In genomic region chr14:103319422-103319821, GRCh38 we compare ENCODE assay signal across 21 cellular contexts. TPM values are rescaled to one million over a fixed set of nuclear protein-coding genes. Genes with fewer than 3 reads are reported as not detected.
A peak's percentile ranks its signal among the peaks of the same experiment; 100 is the strongest.
DNase-seq lines count a peak whose midpoint lies in the region; ATAC-seq and TF ChIP-seq lines count a peak whose summit lies in the region.
"Had no signal": no experiment of that assay in that cellular context is flagged by ENCODE, and none has a peak within 500 bp of the region (broad histone marks: within the 10 kb centered on the region; RNA-seq: fewer than 3 reads in every experiment).

No MANE protein-coding gene starts in this region.

- peak overlapping the region in 1 of 2 experiments; percentile 63 for H2BK12ac ChIP-seq in mesenchymal stem cell (ENCODE audit: low read length in 2 of 2)

- H2BK15ac ChIP-seq in mesenchymal stem cell (ENCODE audit: low read depth, poor library complexity, severe bottlenecking): no peak overlapping the region

- DNase-seq in GM10248 (ENCODE audit: extremely low spot score) (peak; percentile 34), NCI-H526 treated with DMSO at 0.1 percent for 48 hours (lab: John Stamatoyannopoulos, UW) (peak; percentile 97), mesenchymal stem cell (no peak), GF-D8 (lab: John Stamatoyannopoulos, UW) (no peak), Caco-2 (no peak), nephron progenitor cell (no peak)
- DNase-seq: activated CD8-positive, alpha-beta T cell treated with anti-CD3 and anti-CD28 coated beads, Interleukin-2, amount 10 ng/mL, durations not matched to agents 7 days and 5 days; amniotic stem cell; DMS53; endodermal cell; GM23248; NCI-H146 had no signal

- H3K9ac ChIP-seq in mesenchymal stem cell (ENCODE audit: low read length): no peak overlapping the region
- H3K9ac ChIP-seq: GM23248, parathyroid adenoma had no signal

- WGBS in mesenchymal stem cell: 92% methylated on average over 6 of the region's 7 CpGs

- no peak overlapping the region for H2AFZ ChIP-seq in mesenchymal stem cell (ENCODE audit: low read depth, low read length)
- H2AFZ ChIP-seq: GM23248, parathyroid adenoma had no signal

- no peak overlapping the region for H2BK5ac ChIP-seq in mesenchymal stem cell (ENCODE audit: low read depth, low read length, poor library complexity, severe bottlenecking)

- CTCF ChIA-PET in GM10248 (lab: Yijun Ruan, JAX): interaction anchor here (1.4 kb wide), 1 partner anchor 12 kb away, joined by 3 read pairs; no protein-coding TSS in a partner anchor
- CTCF ChIA-PET in Caco-2 (lab: Charles Lee): no interaction called here

- no TSS peak for BruUV-seq in Caco-2 (replicated peaks; lab: Mats Ljungman, UMichigan)

- H3K9me3 ChIP-seq in mesenchymal stem cell (ENCODE audit: control insufficient read depth, low read length) (no peaks in the 10 kb centered on the region), Caco-2 (no peaks in the 10 kb centered on the region)
- H3K9me3 ChIP-seq: left lung, tibial nerve had no signal

- H3K4me1 ChIP-seq in mesenchymal stem cell (ENCODE audit: control insufficient read depth, insufficient read depth, low read depth, low read length) (no peaks in the 10 kb centered on the region), Caco-2 (no peaks in the 10 kb centered on the region)
- H3K4me1 ChIP-seq: tibial nerve had no signal

- H3K79me1 ChIP-seq in mesenchymal stem cell (replicated peaks; ENCODE audit: low read length, poor library complexity, severe bottlenecking): no peaks in the 10 kb centered on the region

- no peak overlapping the region for H3K23ac ChIP-seq in mesenchymal stem cell (ENCODE audit: low read length in 2 of 2)

- H3K4ac ChIP-seq in mesenchymal stem cell (ENCODE audit: low read depth in 1 of 2, low read length in 2 of 2): no peak overlapping the region

- H2BK120ac ChIP-seq in mesenchymal stem cell (ENCODE audit: low read depth, low read length): no peak overlapping the region

- no peaks in the 10 kb centered on the region for H3K36me3 Mint-ChIP-seq in Caco-2 (ENCODE audit: insufficient read depth, unreplicated experiment)
- H3K36me3 Mint-ChIP-seq in nephron progenitor cell (ENCODE audit: low read depth): no peaks in the 10 kb centered on the region
- H3K36me3 Mint-ChIP-seq: CD14-positive monocyte; stimulated activated memory B cell treated with anti-CD40 and anti-IgM and Interleukin-4, amounts not matched to agents 10 μg/mL and 1 μg/mL and 100 μg/mL, for 72 hours had no signal

- peak; percentile 83 for ATAC-seq in GM21390 (IDR thresholded peaks at IDR 0.05; ENCODE audit: unreplicated experiment)
- peak; percentile 73 for ATAC-seq in HG02885 (IDR thresholded peaks at IDR 0.05; ENCODE audit: poor library complexity, unreplicated experiment)
- ATAC-seq: activated CD8-positive, alpha-beta T cell treated with anti-CD3 and anti-CD28 coated beads, Interleukin-2, amount 10 ng/mL, durations not matched to agents 7 days and 5 days; left lung; Panc1; stimulated activated memory B cell treated with anti-CD40 and anti-IgM and Interleukin-4, amounts not matched to agents 10 μg/mL and 1 μg/mL and 100 μg/mL, for 72 hours had no signal

- H3K27ac ChIP-seq in mesenchymal stem cell (ENCODE audit: low read length, poor library complexity, severe bottlenecking): no peak overlapping the region
- H3K27ac ChIP-seq: GM23248, left lung, parathyroid adenoma, skin epidermis, tibial nerve had no signal

- no peaks in the 10 kb centered on the region for H3K36me3 ChIP-seq in mesenchymal stem cell (ENCODE audit: control insufficient read depth in 1 of 2, insufficient read depth in 2 of 2, low read depth in 1 of 2, low read length in 2 of 2)
- no peaks in the 10 kb centered on the region for H3K36me3 ChIP-seq in Caco-2 (ENCODE audit: control insufficient read depth, insufficient read depth, low read length)
- H3K36me3 ChIP-seq: left lung, tibial nerve had no signal

- no peak overlapping the region for H3K4me2 ChIP-seq in mesenchymal stem cell (ENCODE audit: low read length, poor library complexity, severe bottlenecking)

- H3K9me3 Mint-ChIP-seq in Caco-2 (ENCODE audit: unreplicated experiment) (no peaks in the 10 kb centered on the region), nephron progenitor cell (no peaks in the 10 kb centered on the region)
- H3K9me3 Mint-ChIP-seq: CD14-positive monocyte; endodermal cell; stimulated activated memory B cell treated with anti-CD40 and anti-IgM and Interleukin-4, amounts not matched to agents 10 μg/mL and 1 μg/mL and 100 μg/mL, for 72 hours had no signal

- H3K27ac Mint-ChIP-seq in Caco-2 (ENCODE audit: unreplicated experiment): no peak overlapping the region
- H3K27ac Mint-ChIP-seq in nephron progenitor cell: no peak overlapping the region
- H3K27ac Mint-ChIP-seq: activated CD8-positive, alpha-beta T cell treated with anti-CD3 and anti-CD28 coated beads, Interleukin-2, amount 10 ng/mL, durations not matched to agents 7 days and 5 days; endodermal cell; stimulated activated memory B cell treated with anti-CD40 and anti-IgM and Interleukin-4, amounts not matched to agents 10 μg/mL and 1 μg/mL and 100 μg/mL, for 72 hours had no signal

- H3K27me3 ChIP-seq in mesenchymal stem cell (ENCODE audit: control insufficient read depth in 1 of 2, insufficient read depth in 1 of 2, low read length in 2 of 2): peaks cover 11 to 17% of the 10 kb centered on the region in 2 experiments
- no peaks in the 10 kb centered on the region for H3K27me3 ChIP-seq in Caco-2 (replicated peaks; ENCODE audit: control insufficient read depth, insufficient read depth, low read length)
- H3K27me3 ChIP-seq: left lung had no signal

- TF ChIP-seq CTCF in GM10248 (IDR thresholded peaks at IDR 0.05; ENCODE audit: control extremely low read depth, extremely low read depth, low read depth, missing control alignments) (no peak), Caco-2 (IDR thresholded peaks at IDR 0.05; ENCODE audit: insufficient read depth in 1 of 2, low read depth in 1 of 2, low read length in 1 of 2, severe bottlenecking in 1 of 2, unreplicated experiment in 1 of 2) (no peak), nephron progenitor cell (IDR thresholded peaks at IDR 0.05) (no peak)

- no peak overlapping the region for H4K8ac ChIP-seq in mesenchymal stem cell (ENCODE audit: low read length)

- H4K91ac ChIP-seq in mesenchymal stem cell (ENCODE audit: low read length): no peak overlapping the region

- H3K4me3 Mint-ChIP-seq in Caco-2 (ENCODE audit: unreplicated experiment) (no peak overlapping the region), nephron progenitor cell (no peak overlapping the region)
- H3K4me3 Mint-ChIP-seq: activated CD8-positive, alpha-beta T cell treated with anti-CD3 and anti-CD28 coated beads, Interleukin-2, amount 10 ng/mL, durations not matched to agents 7 days and 5 days; CD14-positive monocyte; endodermal cell; stimulated activated memory B cell treated with anti-CD40 and anti-IgM and Interleukin-4, amounts not matched to agents 10 μg/mL and 1 μg/mL and 100 μg/mL, for 72 hours had no signal

- no peaks in the 10 kb centered on the region for H3K27me3 Mint-ChIP-seq in Caco-2 (ENCODE audit: insufficient read depth, unreplicated experiment)
- peaks cover 7% of the 10 kb centered on the region for H3K27me3 Mint-ChIP-seq in nephron progenitor cell (ENCODE audit: low read depth, poor library complexity)

- H3K14ac ChIP-seq in mesenchymal stem cell (ENCODE audit: low read length in 2 of 2): no peak overlapping the region

- H2AK5ac ChIP-seq in mesenchymal stem cell (ENCODE audit: low read length, severe bottlenecking): no peak overlapping the region

- H3K4me1 Mint-ChIP-seq in Caco-2 (ENCODE audit: low read depth, unreplicated experiment) (peaks cover 3% of the 10 kb centered on the region), nephron progenitor cell (peaks cover 25% of the 10 kb centered on the region)

- no peak overlapping the region for H3K18ac ChIP-seq in mesenchymal stem cell (ENCODE audit: low read depth in 1 of 2, low read length in 2 of 2)

- POLR2A ChIA-PET in GM10248 (lab: Yijun Ruan, JAX): no interaction called here
- POLR2A ChIA-PET in Caco-2 (lab: Charles Lee): no interaction called here

- no peak overlapping the region for H3K4me3 ChIP-seq in mesenchymal stem cell (ENCODE audit: insufficient read depth in 1 of 2, low read depth in 1 of 2, low read length in 2 of 2)
- H3K4me3 ChIP-seq in Caco-2 (ENCODE audit: low read depth, low read length): no peak overlapping the region
- H3K4me3 ChIP-seq: GM23248, left lung, skin epidermis, tibial nerve had no signal

- intact Hi-C loops in Caco-2 (cut with micrococcal nuclease; ENCODE audit: unreplicated experiment): no loop called here

RNA-seq across cellular contexts. Expression of gene EIF5, which starts 14.6 kb away (rescaled TPM):
- 243 TPM for polyA plus RNA-seq in mesenchymal stem cell (2013, experiment 1 of 2)
- polyA plus RNA-seq in mesenchymal stem cell (2013, experiment 2 of 2): 253 TPM
- 350 and 392 TPM in 2 replicates for total RNA-seq in Caco-2 (2022)

Comparison
In these comparisons a context has a peak if more than half of its experiments do, and no peak if none do; other contexts are left out.
1. DNase-seq: peak in GM10248 (single experiment) and NCI-H526 treated with DMSO at 0.1 percent for 48 hours (single experiment); none in mesenchymal stem cell (single experiment), GF-D8 (single experiment), Caco-2 (0 of 2) and nephron progenitor cell (single experiment).